10 cellular contexts compared by ENCODE assay signal in the genomic region with DNA sequence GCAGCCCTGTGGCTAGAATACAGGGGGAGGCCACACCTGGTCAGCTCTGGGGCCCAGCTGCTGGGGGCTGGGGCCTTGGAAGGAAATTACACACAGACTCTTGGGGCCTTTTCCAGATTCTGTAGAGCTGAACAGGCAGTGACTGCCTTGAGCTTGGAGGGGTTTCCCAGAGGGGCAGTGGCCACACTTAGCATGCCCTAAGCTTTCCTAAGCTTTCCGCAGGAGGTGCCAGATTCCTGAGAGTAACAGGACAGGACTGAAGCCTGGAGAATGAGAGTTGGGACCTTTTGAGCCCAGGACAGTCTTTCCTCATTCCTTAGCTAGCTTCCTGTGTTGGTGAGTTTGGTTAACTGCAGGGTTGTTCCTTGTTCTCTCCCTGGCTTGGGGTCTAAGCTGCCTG. TPM values are rescaled to one million over a fixed set of nuclear protein-coding genes. Genes with fewer than 3 reads are reported as not detected.
A peak's percentile ranks its signal among the peaks of the same experiment; 100 is the strongest.
DNase-seq lines count a peak whose midpoint lies in the region; ATAC-seq and TF ChIP-seq lines count a peak whose summit lies in the region.
"Had no signal": no experiment of that assay in that cellular context is flagged by ENCODE, and none has a peak within 500 bp of the region (broad histone marks: within the 10 kb centered on the region; RNA-seq: fewer than 3 reads in every experiment).

No MANE protein-coding gene starts in this region.

- CTCF ChIA-PET in naive thymus-derived CD4-positive, alpha-beta T cell (lab: Charles Lee) = interaction anchor here (0.7 kb wide), 1 partner anchor 1472 kb away, joined by 5 read pairs; no protein-coding TSS in a partner anchor

- H3K79me2 ChIP-seq in KMS-11 (ENCODE audit: insufficient read depth, low read depth) = peaks cover 13% of the 10 kb centered on the region; the same call in 1 of the 2 replicates

- no peak for ATAC-seq in naive thymus-derived CD4-positive, alpha-beta T cell
- ATAC-seq in GM21360 (IDR thresholded peaks at IDR 0.05; ENCODE audit: unreplicated experiment) = no peak

- TF ChIP-seq CTCF in KMS-11 (conservative IDR thresholded peaks at IDR 0.05; ENCODE audit: low read depth, low read length) = no peak
- TF ChIP-seq CTCF in cardiac fibroblast (IDR thresholded peaks at IDR 0.05; ENCODE audit: low read depth, low read length) = no peak
- TF ChIP-seq CTCF in colonic mucosa (IDR thresholded peaks at IDR 0.05) = no peak

- peaks cover 0 to 14% (median 7%) of the 10 kb centered on the region in 11 experiments; a peak in 6 of 22 replicates for H3K9me3 ChIP-seq in BLaER1 treated with 17β-estradiol and CSF1 and Interleukin-3, amounts not matched to agents 10 nM and 100 nM (replicated peaks in 1 of 11)
- no peaks in the 10 kb centered on the region for H3K9me3 ChIP-seq in naive thymus-derived CD4-positive, alpha-beta T cell (ENCODE audit: control insufficient read depth in 2 of 3, low read length in 3 of 3)
- no peaks in the 10 kb centered on the region for H3K9me3 ChIP-seq in colonic mucosa

- no peaks in the 10 kb centered on the region for H3K27me3 ChIP-seq in BLaER1 treated with 17β-estradiol and CSF1 and Interleukin-3, amounts not matched to agents 10 nM and 100 nM
- H3K27me3 ChIP-seq in KMS-11 (ENCODE audit: insufficient read depth, low read depth) (no peaks in the 10 kb centered on the region), colonic mucosa (no peaks in the 10 kb centered on the region)
- no peaks in the 10 kb centered on the region for H3K27me3 ChIP-seq in naive thymus-derived CD4-positive, alpha-beta T cell (ENCODE audit: control insufficient read depth in 2 of 2, insufficient read depth in 2 of 2, low read length in 2 of 2)

- no peaks in the 10 kb centered on the region for H3K9me3 Mint-ChIP-seq in naive thymus-derived CD4-positive, alpha-beta T cell

- peak overlapping the region in 8 of 9 donors; percentile 72 to 98 (median 92) for H3K27ac Mint-ChIP-seq in naive thymus-derived CD4-positive, alpha-beta T cell

- H3K9ac ChIP-seq in BLaER1 treated with 17β-estradiol and CSF1 and Interleukin-3, amounts not matched to agents 10 nM and 100 nM = peak overlapping the region; percentile 76 to 94 (median 88)
- H3K9ac ChIP-seq in KMS-11 (no peak overlapping the region), colonic mucosa (ENCODE audit: low read depth in 2 of 2, low read length in 2 of 2) (no peak overlapping the region)

- peaks cover 6 to 29% (median 23%) of the 10 kb centered on the region in 7 donors for H3K4me1 Mint-ChIP-seq in naive thymus-derived CD4-positive, alpha-beta T cell

- intact Hi-C loops in naive thymus-derived CD4-positive, alpha-beta T cell (cut with micrococcal nuclease) = loop anchor here (5.0 kb wide), 1 partner anchor 86 kb away; a partner anchor contains a TSS
- intact Hi-C loops in colonic mucosa (cut with DNase I) = no loop called here

- peak overlapping the region; percentile 80 to 98 (median 92) for H3K4me3 Mint-ChIP-seq in naive thymus-derived CD4-positive, alpha-beta T cell

- peaks cover 31 to 41% (median 35%) of the 10 kb centered on the region in 10 experiments for H3K4me1 ChIP-seq in BLaER1 treated with 17β-estradiol and CSF1 and Interleukin-3, amounts not matched to agents 10 nM and 100 nM
- H3K4me1 ChIP-seq in KMS-11 (ENCODE audit: low read depth, poor library complexity, severe bottlenecking) (peaks cover 15% of the 10 kb centered on the region), colonic mucosa (peaks cover 4% of the 10 kb centered on the region)
- H3K4me1 ChIP-seq in naive thymus-derived CD4-positive, alpha-beta T cell (ENCODE audit: control insufficient read depth in 2 of 2, insufficient read depth in 2 of 2, low read length in 2 of 2) = peaks cover 13% of the 10 kb centered on the region in 2 donors

- H3K4me3 ChIP-seq in BLaER1 treated with 17β-estradiol and CSF1 and Interleukin-3, amounts not matched to agents 10 nM and 100 nM = peak overlapping the region; percentile 75 to 98 (median 94)
- H3K4me3 ChIP-seq in KMS-11 (IDR thresholded peaks at IDR 0.05; ENCODE audit: insufficient read depth, low read depth, low read length) = no peak overlapping the region
- H3K4me3 ChIP-seq in cardiac fibroblast (replicated peaks in 1 of 2; ENCODE audit: low read depth in 2 of 2, low read length in 2 of 2) = peak overlapping the region; percentile 100
- H3K4me3 ChIP-seq in naive thymus-derived CD4-positive, alpha-beta T cell (ENCODE audit: low read length) = peak overlapping the region; percentile 90
- H3K4me3 ChIP-seq in colonic mucosa = no peak overlapping the region

- H2AFZ ChIP-seq in KMS-11 (ENCODE audit: low read depth) = no peak overlapping the region

- peak overlapping the region; percentile 91 to 99 (median 94) for H3K4me2 ChIP-seq in BLaER1 treated with 17β-estradiol and CSF1 and Interleukin-3, amounts not matched to agents 10 nM and 100 nM
- H3K4me2 ChIP-seq in KMS-11 = peak overlapping the region; percentile 99

- H3K36me3 ChIP-seq in BLaER1 treated with 17β-estradiol and CSF1 and Interleukin-3, amounts not matched to agents 10 nM and 100 nM = peaks cover 37 to 52% (median 49%) of the 10 kb centered on the region in 11 experiments
- H3K36me3 ChIP-seq in KMS-11 (ENCODE audit: insufficient read depth) = no peaks in the 10 kb centered on the region
- peaks cover 0 to 44% (median 10%) of the 10 kb centered on the region in 3 experiments for H3K36me3 ChIP-seq in naive thymus-derived CD4-positive, alpha-beta T cell (ENCODE audit: control insufficient read depth in 2 of 3, insufficient read depth in 3 of 3, low read length in 3 of 3)
- no peaks in the 10 kb centered on the region for H3K36me3 ChIP-seq in colonic mucosa

- no peaks in the 10 kb centered on the region for H3K27me3 Mint-ChIP-seq in naive thymus-derived CD4-positive, alpha-beta T cell

- peaks cover 0 to 26% (median 3%) of the 10 kb centered on the region in 5 donors for H3K36me3 Mint-ChIP-seq in naive thymus-derived CD4-positive, alpha-beta T cell

- DNase-seq in cardiac fibroblast (ENCODE audit: low read depth in 2 of 2) (no peak), GM19238 (ENCODE audit: insufficient read length, low spot score) (no peak), colonic mucosa (no peak), NCI-H187 (lab: John Stamatoyannopoulos, UW) (no peak)
- DNase-seq in naive thymus-derived CD4-positive, alpha-beta T cell = no peak
- DNase-seq: activated gamma-delta T cell treated with Interleukin-2 at 50 U/mL for 16 hours; stimulated activated CD4-positive, alpha-beta T cell treated with anti-CD3 and anti-CD28 coated beads, Interleukin-4, amount 100 ng/mL, for 1 hour had no signal

- POLR2A ChIA-PET in naive thymus-derived CD4-positive, alpha-beta T cell (lab: Charles Lee) = interaction anchor here (0.6 to 2.2 kb wide), 6 partner anchors 16 to 1939 kb away, joined by 3 to 31 read pairs (median 6); a partner anchor contains a TSS

- peaks cover 0 to 30% (median 4%) of the 10 kb centered on the region in 11 experiments; a peak in 11 of 22 replicates for H4K20me1 ChIP-seq in BLaER1 treated with 17β-estradiol and CSF1 and Interleukin-3, amounts not matched to agents 10 nM and 100 nM
- no peaks in the 10 kb centered on the region for H4K20me1 ChIP-seq in KMS-11 (ENCODE audit: insufficient read depth)

- H3K27ac ChIP-seq in BLaER1 treated with 17β-estradiol and CSF1 and Interleukin-3, amounts not matched to agents 10 nM and 100 nM = peak overlapping the region in 10 of 11 experiments; percentile 5 to 87 (median 81); a peak in 17 of 22 replicates
- H3K27ac ChIP-seq in KMS-11 (no peak overlapping the region), colonic mucosa (no peak overlapping the region)
- H3K27ac ChIP-seq in naive thymus-derived CD4-positive, alpha-beta T cell (ENCODE audit: low read depth, low read length) = peak overlapping the region; percentile 82

RNA-seq across cellular contexts. Expression of a gene that starts 1.4 kb away (rescaled TPM):
- total RNA-seq in naive thymus-derived CD4-positive, alpha-beta T cell = 10 to 100 TPM; 21.0 to 35.2 (median 24.9) TPM
- 10 to 100 TPM; 18.6 to 43.5 TPM for polyA plus RNA-seq in naive thymus-derived CD4-positive, alpha-beta T cell
- total RNA-seq in colonic mucosa = 10 to 100 TPM; 17.4 to 21.6 TPM

RNA-seq across cellular contexts. Expression of a gene that starts 16.7 kb away (rescaled TPM):
- 10 to 100 TPM; 22.7 to 51.2 (median 34.7) TPM for total RNA-seq in naive thymus-derived CD4-positive, alpha-beta T cell
- 10 to 100 TPM; 37.6 to 57.7 TPM for polyA plus RNA-seq in naive thymus-derived CD4-positive, alpha-beta T cell
- 10 to 100 TPM; 35.1 to 54.7 TPM for total RNA-seq in colonic mucosa

RNA-seq across cellular contexts. Expression of a gene that starts 29.9 kb away (rescaled TPM):
- total RNA-seq in naive thymus-derived CD4-positive, alpha-beta T cell = 10 to 100 TPM in 4 of 5 experiments, 1 to 10 TPM in 1; 9.4 to 18.3 (median 14.7) TPM
- 10 to 100 TPM; 17.0 to 36.7 TPM for polyA plus RNA-seq in naive thymus-derived CD4-positive, alpha-beta T cell
- 10 to 100 TPM; 59.5 to 66.4 TPM for total RNA-seq in colonic mucosa

RNA-seq across cellular contexts. Expression of a gene that starts 41.1 kb away (rescaled TPM):
- 10 to 100 TPM; 38.9 to 83.6 (median 65.2) TPM for total RNA-seq in naive thymus-derived CD4-positive, alpha-beta T cell
- polyA plus RNA-seq in naive thymus-derived CD4-positive, alpha-beta T cell = 10 to 100 TPM; 32.1 to 42.0 TPM
- 10 to 100 TPM; 25.1 to 66.6 TPM for total RNA-seq in colonic mucosa

Comparison
In these comparisons a context has a peak if more than half of its experiments do, and no peak if none do; other contexts are left out.
1. H3K27ac ChIP-seq: peak in BLaER1 treated with 17β-estradiol and CSF1 and Interleukin-3, amounts not matched to agents 10 nM and 100 nM (10 of 11) and naive thymus-derived CD4-positive, alpha-beta T cell (single experiment); none in KMS-11 (single experiment) and colonic mucosa (single experiment).
2. H3K4me3 ChIP-seq: peak in BLaER1 treated with 17β-estradiol and CSF1 and Interleukin-3, amounts not matched to agents 10 nM and 100 nM (10 of 10), cardiac fibroblast (2 of 2) and naive thymus-derived CD4-positive, alpha-beta T cell (single experiment); none in KMS-11 (single experiment) and colonic mucosa (single experiment).
3. H3K9ac ChIP-seq: peak in BLaER1 treated with 17β-estradiol and CSF1 and Interleukin-3, amounts not matched to agents 10 nM and 100 nM (11 of 11); none in KMS-11 (single experiment) and colonic mucosa (0 of 2).